2 cellular contexts compared by ENCODE assay signal in the genomic region with DNA sequence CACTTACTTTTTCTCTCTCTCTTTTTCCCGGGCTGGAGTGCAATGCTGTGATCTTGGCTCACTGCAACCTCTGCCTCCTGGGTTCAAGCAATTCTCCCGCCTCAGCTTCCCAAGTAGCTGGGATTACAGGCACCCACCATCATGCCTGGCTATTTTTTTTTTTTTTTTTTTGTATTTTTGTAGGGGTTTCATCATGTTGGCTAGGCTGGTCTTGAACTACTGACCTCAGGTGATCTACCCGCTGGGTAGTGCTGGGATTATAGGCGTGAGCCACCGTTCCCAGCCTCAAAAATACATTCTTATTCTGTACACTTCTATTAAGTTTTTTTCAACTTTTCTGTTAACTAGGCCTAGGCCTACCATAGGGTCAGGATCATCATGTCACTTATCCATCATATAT. TPM values are rescaled to one million over a fixed set of nuclear protein-coding genes. Genes with fewer than 3 reads are reported as not detected.
"Had no signal": no experiment of that assay in that cellular context is flagged by ENCODE, and none has a peak within 500 bp of the region (broad histone marks: within the 10 kb centered on the region; RNA-seq: fewer than 3 reads in every experiment).

No MANE protein-coding gene starts in this region.

RNA-seq across cellular contexts. Expression of gene FGF18, which starts 5.5 kb away (rescaled TPM):
- total RNA-seq: activated CD4-positive, alpha-beta memory T cell treated with anti-CD3 and anti-CD28 coated beads, Interleukin-2, amount 10 ng/mL, durations not matched to agents 7 days and 5 days; MCF 10A had no signal
